ENCODE assay signal across 24 cellular contexts in genomic region chr6:54114991-54115390, GRCh38. TPM values are rescaled to one million over a fixed set of nuclear protein-coding genes. Genes with fewer than 3 reads are reported as not detected.
"Had no signal": no experiment of that assay in that cellular context is flagged by ENCODE, and none has a peak within 500 bp of the region (broad histone marks: within the 10 kb centered on the region; RNA-seq: fewer than 3 reads in every experiment).

No MANE protein-coding gene starts in this region.

- H3K9me3 ChIP-seq: MG63, SK-N-SH had no signal

- ATAC-seq: HepG2, Panc1, PC-3 had no signal

- H3K9ac ChIP-seq: SK-N-SH had no signal

- H3K36me3 ChIP-seq: MG63 had no signal

- H3K27me3 ChIP-seq: MG63 had no signal

- H3K4me3 ChIP-seq: MG63 had no signal

- H3K27ac ChIP-seq: RWPE1 had no signal

- H3K4me2 ChIP-seq: SK-N-SH had no signal

- DNase-seq: IMR-90, Karpas-422, KG1, MG63, NCI-H1092, NCI-H1105 treated with DMSO at 0.1 percent for 48 hours, NCI-H1417 treated with DMSO at 0.1 percent for 48 hours, NCI-H146, NCI-H1694 treated with DMSO at 0.1 percent for 48 hours, NCI-H1930, NCI-H2081, NCI-H2107, NCI-H2227 treated with DMSO at 0.1 percent for 48 hours, NCI-H524, NCI-H526 treated with DMSO at 0.1 percent for 48 hours, NCI-H748 treated with DMSO at 0.1 percent for 48 hours, PC-3, SHP77, SK-N-SH had no signal

RNA-seq across cellular contexts. Expression of gene MLIP, which starts 3.7 kb away (rescaled TPM):
- total RNA-seq: HT1080, IMR-90, NCI-H460, PC-3 had no signal
- polyA plus RNA-seq: IMR-90, SK-N-SH had no signal
